1 cellular context compared by ENCODE assay signal in genomic region chr17:66200685-66201092, GRCh38.
TF ChIP-seq lines count a peak whose summit lies in the region.

No MANE protein-coding gene starts in this region.

TF ChIP-seq in HepG2, 621 proteins besides CTCF, POLR2A, EP300 and RAD21 (continued from another document):
- peak; percentile 89 for TF ChIP-seq MAX (IDR thresholded peaks at IDR 0.05)
- TF ChIP-seq MIXL1 (CRISPR knock-in tag; IDR thresholded peaks at IDR 0.05), result peak; percentile 96
- TF ChIP-seq SMARCC2 (IDR thresholded peaks at IDR 0.05), result no peak
- no peak for TF ChIP-seq PAWR (CRISPR knock-in tag; IDR thresholded peaks at IDR 0.05; ENCODE audit: borderline replicate concordance)
- no peak for TF ChIP-seq ATF3 (CRISPR knock-in tag; IDR thresholded peaks at IDR 0.05)
- TF ChIP-seq MTA1 (CRISPR knock-in tag; IDR thresholded peaks at IDR 0.05; ENCODE audit: borderline replicate concordance), result no peak
- TF ChIP-seq AGO2 (optimal IDR thresholded peaks at IDR 0.05; ENCODE audit: low read depth, low read length), result no peak
- TF ChIP-seq ZNF879 (CRISPR knock-in tag; IDR thresholded peaks at IDR 0.05), result no peak
- TF ChIP-seq ZKSCAN1 (IDR thresholded peaks at IDR 0.05; ENCODE audit: low read length), result no peak
- TF ChIP-seq ZKSCAN8 (CRISPR knock-in tag; IDR thresholded peaks at IDR 0.05; ENCODE audit: borderline replicate concordance), result peak; percentile 69; the same call in 1 of the 2 replicates
- TF ChIP-seq GTF2F1 (IDR thresholded peaks at IDR 0.05; ENCODE audit: low read length), result no peak
- no peak for TF ChIP-seq NFE2L1 (CRISPR knock-in tag; IDR thresholded peaks at IDR 0.05; ENCODE audit: borderline replicate concordance)
- peak; percentile 45; the same call in 1 of the 2 replicates for TF ChIP-seq CREB1 (IDR thresholded peaks at IDR 0.05)
- peak; percentile 41; the same call in 1 of the 2 replicates for TF ChIP-seq CREB1 (CRISPR knock-in tag; IDR thresholded peaks at IDR 0.05)
- peak; percentile 79 for TF ChIP-seq CBX5 (CRISPR knock-in tag; IDR thresholded peaks at IDR 0.05; ENCODE audit: borderline replicate concordance)
- TF ChIP-seq ZBTB7B (CRISPR knock-in tag; IDR thresholded peaks at IDR 0.05), result no peak
- no peak for TF ChIP-seq KLF6 (CRISPR knock-in tag; IDR thresholded peaks at IDR 0.05)
- TF ChIP-seq ZSCAN30 (CRISPR knock-in tag; IDR thresholded peaks at IDR 0.05), result 0 out of 2 replicates have a peak, but pooled peaks have one; percentile 41
- TF ChIP-seq DRAP1 (CRISPR knock-in tag; IDR thresholded peaks at IDR 0.05), result no peak
- TF ChIP-seq GFI1 (CRISPR knock-in tag; IDR thresholded peaks at IDR 0.05; ENCODE audit: borderline replicate concordance), result 0 out of 2 replicates have a peak, but pooled peaks have one; percentile 44
